In genomic region chr11:120587299-120587698, GRCh38 we compare ENCODE assay signal across 28 cellular contexts.
"Had no signal": no experiment of that assay in that cellular context is flagged by ENCODE, and none has a peak within 500 bp of the region (broad histone marks: within the 10 kb centered on the region; RNA-seq: fewer than 3 reads in every experiment).

No MANE protein-coding gene starts in this region.

- FAIRE-seq: colon, endometrium, endothelial cell of umbilical vein, frontal cortex had no signal

- H3K4me3 ChIP-seq: colonic mucosa, coronary artery, dorsolateral prefrontal cortex, esophagus muscularis mucosa, esophagus squamous epithelium, gastrocnemius medialis, gastroesophageal sphincter, heart left ventricle, heart right ventricle had no signal

- ATAC-seq: effector memory CD8-positive, alpha-beta T cell; esophagus mucosa; foreskin keratinocyte; gastrocnemius medialis; gastroesophageal sphincter; heart left ventricle; heart right ventricle had no signal

- H3K9me3 ChIP-seq: colonic mucosa had no signal

- H3K27me3 ChIP-seq: colonic mucosa, dorsolateral prefrontal cortex had no signal

- DNase-seq: colonic mucosa; cortex of kidney; dermis blood vessel endothelial cell; effector CD4-positive, alpha-beta T cell; effector CD8-positive, alpha-beta T cell; effector memory CD4-positive, alpha-beta T cell; effector memory CD8-positive, alpha-beta T cell; endodermal cell; erythroblast; esophagus squamous epithelium; foreskin fibroblast; foreskin keratinocyte; foreskin melanocyte; gastrocnemius medialis; glutamatergic neuron; head of caudate nucleus; heart left ventricle; heart right ventricle had no signal

- H3K36me3 ChIP-seq: colonic mucosa, esophagus muscularis mucosa, esophagus squamous epithelium, gastrocnemius medialis, gastroesophageal sphincter, heart left ventricle, heart right ventricle had no signal

- H3K27ac ChIP-seq: colonic mucosa, coronary artery, dorsolateral prefrontal cortex, epithelial cell of prostate, esophagus muscularis mucosa, esophagus squamous epithelium, foreskin keratinocyte, gastrocnemius medialis, gastroesophageal sphincter, heart left ventricle, heart right ventricle had no signal

- H3K4me1 ChIP-seq: colonic mucosa, esophagus muscularis mucosa, esophagus squamous epithelium, foreskin keratinocyte, gastrocnemius medialis, gastroesophageal sphincter, heart left ventricle, heart right ventricle had no signal
